8 cellular contexts compared by ENCODE assay signal in the genomic region with DNA sequence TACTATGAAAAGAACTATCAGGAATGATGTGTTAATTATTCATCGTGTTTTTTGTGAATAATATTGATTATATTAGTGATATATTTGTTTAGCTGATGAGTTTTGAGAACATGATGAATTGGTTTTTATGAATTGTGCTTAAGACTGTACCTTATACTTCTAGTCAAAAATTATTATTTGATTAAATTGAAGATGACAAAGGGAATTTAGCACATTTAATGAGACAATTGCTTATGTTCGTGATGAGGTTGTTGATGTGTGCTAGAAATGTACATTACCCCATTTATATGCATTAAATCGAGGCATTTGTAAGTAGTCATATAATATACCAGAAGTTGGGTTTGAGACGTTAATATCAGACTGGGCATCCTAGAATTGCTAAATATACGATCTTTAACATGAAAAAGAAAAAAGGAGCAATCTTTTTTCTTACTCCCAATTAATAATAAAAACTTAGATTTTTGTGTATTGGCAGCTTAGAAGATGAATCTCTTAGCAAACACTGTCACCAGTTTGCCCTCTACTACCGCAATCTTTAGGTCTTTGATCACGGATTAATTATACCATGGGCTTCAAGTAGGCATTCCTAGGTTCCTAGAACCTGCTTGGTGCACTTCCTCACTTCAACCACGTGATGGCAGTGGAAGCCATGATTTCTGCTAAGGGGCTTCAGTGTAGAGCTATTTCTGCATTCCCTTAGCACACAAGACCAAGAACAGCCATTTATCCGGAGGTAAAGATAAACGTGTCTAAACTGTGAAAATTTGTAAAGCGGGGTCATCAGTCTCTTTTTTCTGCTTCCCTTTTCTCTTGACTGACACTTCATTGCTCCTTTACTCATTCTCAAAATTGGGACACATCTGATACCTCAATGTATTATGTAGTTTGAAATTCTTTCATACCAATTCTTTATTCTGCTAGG. TPM values are rescaled to one million over a fixed set of nuclear protein-coding genes. Genes with fewer than 3 reads are reported as not detected.
DNase-seq lines count a peak whose midpoint lies in the region; ATAC-seq, FAIRE-seq and TF ChIP-seq lines count a peak whose summit lies in the region.

No MANE protein-coding gene starts in this region.

- H3K27me3 ChIP-seq in DOHH2 (ENCODE audit: control insufficient read depth, low read length) (no peaks in the 10 kb centered on the region), HepG2 (ENCODE audit: control insufficient read depth in 1 of 2, insufficient read depth in 2 of 2, low read length in 2 of 2) (no peaks in the 10 kb centered on the region; a peak in 1 of 5 replicates)

- FAIRE-seq in HepG2 (lab: Jason Lieb, UNC) = no peak

- no peak overlapping the region for H2AFZ ChIP-seq in HepG2 (ENCODE audit: low read length)

- no peaks in the 10 kb centered on the region for H3K9me2 ChIP-seq in DOHH2 (replicated peaks; ENCODE audit: control insufficient read depth, low read length)

- peak; percentile 99 for TF ChIP-seq CTCF in DOHH2 (IDR thresholded peaks at IDR 0.05; ENCODE audit: low read depth, low read length, poor library complexity, severe bottlenecking)
- TF ChIP-seq CTCF in HepG2 (CRISPR knock-in tag; IDR thresholded peaks at IDR 0.05) = peak; percentile 92

- peak; percentile 86 for TF ChIP-seq RAD21 in HepG2 (CRISPR knock-in tag; IDR thresholded peaks at IDR 0.05)

- H3K4me2 ChIP-seq in DOHH2 (ENCODE audit: low read length) = peak overlapping the region; percentile 79
- H3K4me2 ChIP-seq in HepG2 (ENCODE audit: low read depth, low read length) = peak overlapping the region; percentile 68

- H3F3A ChIP-seq in DOHH2 (ENCODE audit: control insufficient read depth, insufficient read depth) = no peaks in the 10 kb centered on the region

- DNase-seq in NCI-H345 (lab: John Stamatoyannopoulos, UW) (peak; percentile 75), dermis microvascular lymphatic vessel endothelial cell (ENCODE audit: low read depth in 2 of 2) (peak; percentile 72 to 87), HepG2 (ENCODE audit: low spot score) (peak; percentile 84)
- DNase-seq in activated CD4-positive, alpha-beta T cell treated with anti-CD3 and anti-CD28 coated beads for 1 hour = peak; percentile 43
- DNase-seq in stimulated activated CD4-positive, alpha-beta T cell treated with anti-CD3 and anti-CD28 coated beads, Interleukin-2, amount 100 ng/mL, for 48 hours = peak; percentile 31 to 37

- peak overlapping the region; percentile 80 for H3K9ac ChIP-seq in HepG2 (ENCODE audit: insufficient read depth, low read depth, low read length)

- H4K20me1 ChIP-seq in DOHH2 (ENCODE audit: control insufficient read depth, insufficient read depth, low read depth, low read length) = 0 out of 2 replicates have a peak, but pooled peaks cover 11% of the 10 kb centered on the region
- no peaks in the 10 kb centered on the region for H4K20me1 ChIP-seq in HepG2 (ENCODE audit: insufficient read depth, low read length)

- in situ Hi-C loops in HepG2 (cut with HindIII; ENCODE audit: extremely low pct_ligation_motif_present, low pct_unique_long_range_greater_than_20kb) = loop anchor here (10.0 kb wide), 1 partner anchor 653 kb away; no protein-coding TSS in a partner anchor

- BruUV-seq in HepG2 (replicated peaks; lab: Mats Ljungman, UMichigan) = TSS peak; percentile 46

- ATAC-seq in HG03280 (IDR thresholded peaks at IDR 0.05; ENCODE audit: unreplicated experiment) (peak; percentile 32), HepG2 (peak; percentile 33), HG03442 (IDR thresholded peaks at IDR 0.05; ENCODE audit: unreplicated experiment) (no peak)

- peaks cover 23% of the 10 kb centered on the region for H3K4me1 ChIP-seq in DOHH2 (ENCODE audit: control insufficient read depth, low read length)
- H3K4me1 ChIP-seq in HepG2 (ENCODE audit: insufficient read depth, low read length) = peaks cover 43% of the 10 kb centered on the region

- H3K9me3 ChIP-seq in DOHH2 (ENCODE audit: control insufficient read depth, insufficient read depth, low read length) (no peaks in the 10 kb centered on the region), HepG2 (ENCODE audit: low read length) (no peaks in the 10 kb centered on the region)

- POLR2A ChIA-PET in HepG2 (lab: Yijun Ruan, JAX) = interaction anchor here (4.3 kb wide), 1 partner anchor 133 kb away, joined by 28 read pairs; a partner anchor contains a TSS

- TF ChIP-seq POLR2A in HepG2 (IDR thresholded peaks at IDR 0.05; ENCODE audit: insufficient read depth in 1 of 2, low read depth in 2 of 2, low read length in 2 of 2) = no peak

- intact Hi-C loops in HepG2 (cut with micrococcal nuclease; ENCODE audit: unreplicated experiment) = loop anchor here (1.0 to 10.0 kb wide), 4 partner anchors 80 to 760 kb away; a partner anchor contains a TSS

- TF ChIP-seq EP300 in HepG2 (IDR thresholded peaks at IDR 0.05; ENCODE audit: low read depth in 2 of 2, low read length in 2 of 2) (no peak), HepG2 (CRISPR knock-in tag; IDR thresholded peaks at IDR 0.05; ENCODE audit: borderline replicate concordance) (no peak)

- WGBS in HepG2 (ENCODE audit: low lambda C conversion rate) = 4% methylated on average over 11 of the region's 11 CpGs

- H3K36me3 ChIP-seq in DOHH2 (ENCODE audit: control insufficient read depth, low read length) (0 out of 2 replicates have a peak, but pooled peaks cover 3% of the 10 kb centered on the region), HepG2 (replicated peaks in 1 of 2; ENCODE audit: control insufficient read depth in 1 of 2, insufficient read depth in 2 of 2, low read length in 2 of 2) (no peaks in the 10 kb centered on the region)

- CTCF ChIA-PET in HepG2 (lab: Yijun Ruan, JAX; ENCODE audit: low intra/inter-chr PET ratio, low total read pairs) = interaction anchor here (0.8 to 1.6 kb wide), 3 partner anchors 12 to 686 kb away, joined by 4 to 7 read pairs (median 4); no protein-coding TSS in a partner anchor

- no peak overlapping the region for H3K27ac ChIP-seq in DOHH2 (ENCODE audit: low read depth, low read length)
- no peak overlapping the region for H3K27ac ChIP-seq in HepG2 (ENCODE audit: extremely low read length, insufficient read depth, low read length)

- H3K79me2 ChIP-seq in DOHH2 (ENCODE audit: control insufficient read depth, low read length) = peaks cover 65% of the 10 kb centered on the region
- peaks cover 54% of the 10 kb centered on the region for H3K79me2 ChIP-seq in HepG2 (ENCODE audit: insufficient read depth, low read length)

- peak overlapping the region; percentile 83 for H3K4me3 ChIP-seq in DOHH2 (ENCODE audit: low read length)
- peak overlapping the region; percentile 86 to 94 (median 91); a peak in 5 of 6 replicates for H3K4me3 ChIP-seq in HepG2 (replicated peaks in 1 of 3; ENCODE audit: insufficient read depth in 1 of 3, low read depth in 2 of 3, low read length in 3 of 3)

TF ChIP-seq in HepG2, 621 proteins besides CTCF, POLR2A, EP300 and RAD21 (continues in another document):
- no peak for TF ChIP-seq KLF13 (CRISPR knock-in tag; IDR thresholded peaks at IDR 0.05)

RNA-seq across cellular contexts. Expression of a gene that starts 1.6 kb away (rescaled TPM):
- 24.8 and 25.0 TPM in 2 replicates for total RNA-seq in dermis microvascular lymphatic vessel endothelial cell
- 21.6 and 33.4 TPM in 2 replicates for total RNA-seq in HepG2 (2016; rRNA removed; fragmentation: Illumina TruSeq; extraction: Trizol)
- 16.9 and 25.1 TPM in 2 replicates for total RNA-seq in HepG2 (2016; cell fraction: cytosol; rRNA removed; fragmentation: Illumina TruSeq; extraction: Trizol; ENCODE audit: low read depth)
- total RNA-seq in HepG2 (2016; cell fraction: insoluble cytoplasmic fraction; rRNA removed; fragmentation: Illumina TruSeq; extraction: Trizol) = 19.5 and 30.3 TPM in 2 replicates
- 13.0 and 15.5 TPM in 2 replicates for total RNA-seq in HepG2 (2016; cell fraction: membrane; rRNA removed; fragmentation: Illumina TruSeq; extraction: Trizol)
- total RNA-seq in HepG2 (2016; cell fraction: nucleus; rRNA removed; fragmentation: Illumina TruSeq; extraction: Trizol) = 14.0 and 16.8 TPM in 2 replicates
- polyA plus RNA-seq in HepG2 (2011; rRNA removed) = 11.4 and 11.9 TPM in 2 replicates
- 7.1 and 10.1 TPM in 2 replicates for polyA plus RNA-seq in HepG2 (2011; cell fraction: cytosol; rRNA removed)
- polyA plus RNA-seq in HepG2 (2011; cell fraction: nucleus; rRNA removed) = 8.3 and 10.0 TPM in 2 replicates
- 11.3 and 12.7 TPM in 2 replicates for polyA plus RNA-seq in HepG2 (2012)
- 1.8 and 2.1 TPM in 2 replicates for polyA plus RNA-seq in HepG2 (2016; cell fraction: cytosol; fragmentation: Illumina TruSeq; extraction: Trizol; ENCODE audit: low read depth)
- polyA plus RNA-seq in HepG2 (2016; cell fraction: insoluble cytoplasmic fraction; fragmentation: Illumina TruSeq; extraction: Trizol; ENCODE audit: low read depth) = 18.3 and 18.7 TPM in 2 replicates
- 2.8 and 3.6 TPM in 2 replicates for polyA plus RNA-seq in HepG2 (2016; cell fraction: membrane; fragmentation: Illumina TruSeq; extraction: Trizol; ENCODE audit: low read depth)
- 17.6 and 19.4 TPM in 2 replicates for polyA plus RNA-seq in HepG2 (2016; cell fraction: nucleus; fragmentation: Illumina TruSeq; extraction: Trizol; ENCODE audit: insufficient read depth, low read depth)
- 16.6 and 24.5 TPM in 2 replicates for polyA minus RNA-seq in HepG2 (2011; rRNA and poly(A)+ RNA removed; ENCODE audit: low replicate concordance)
- polyA minus RNA-seq in HepG2 (2011; cell fraction: cytosol; rRNA and poly(A)+ RNA removed) = 18.1 and 20.4 TPM in 2 replicates
- polyA minus RNA-seq in HepG2 (2011; cell fraction: nucleus; rRNA and poly(A)+ RNA removed) = 11.3 TPM in 2 replicates

RNA-seq across cellular contexts. Expression of a gene that starts 20.8 kb away (rescaled TPM):
- total RNA-seq in dermis microvascular lymphatic vessel endothelial cell (12.9 and 13.6 TPM in 2 replicates), HepG2 (2016; rRNA removed; fragmentation: Illumina TruSeq; extraction: Trizol) (33.6 and 38.7 TPM in 2 replicates)
- total RNA-seq in HepG2 (2016; cell fraction: cytosol; rRNA removed; fragmentation: Illumina TruSeq; extraction: Trizol; ENCODE audit: low read depth) = 10.4 and 11.8 TPM in 2 replicates
- 29.9 and 43.3 TPM in 2 replicates for total RNA-seq in HepG2 (2016; cell fraction: insoluble cytoplasmic fraction; rRNA removed; fragmentation: Illumina TruSeq; extraction: Trizol)
- 15.9 and 16.7 TPM in 2 replicates for total RNA-seq in HepG2 (2016; cell fraction: membrane; rRNA removed; fragmentation: Illumina TruSeq; extraction: Trizol)
- 16.3 and 20.0 TPM in 2 replicates for total RNA-seq in HepG2 (2016; cell fraction: nucleus; rRNA removed; fragmentation: Illumina TruSeq; extraction: Trizol)
- polyA plus RNA-seq in HepG2 (2011; rRNA removed) = 25.9 and 28.5 TPM in 2 replicates
- polyA plus RNA-seq in HepG2 (2011; cell fraction: cytosol; rRNA removed) = 26.0 and 26.9 TPM in 2 replicates
- 23.5 and 24.5 TPM in 2 replicates for polyA plus RNA-seq in HepG2 (2011; cell fraction: nucleus; rRNA removed)
- 15.1 and 16.1 TPM in 2 replicates for polyA plus RNA-seq in HepG2 (2012)
- 4.0 and 4.2 TPM in 2 replicates for polyA plus RNA-seq in HepG2 (2016; cell fraction: cytosol; fragmentation: Illumina TruSeq; extraction: Trizol; ENCODE audit: low read depth)
- 35.0 and 37.0 TPM in 2 replicates for polyA plus RNA-seq in HepG2 (2016; cell fraction: insoluble cytoplasmic fraction; fragmentation: Illumina TruSeq; extraction: Trizol; ENCODE audit: low read depth)
- 7.7 and 9.6 TPM in 2 replicates for polyA plus RNA-seq in HepG2 (2016; cell fraction: membrane; fragmentation: Illumina TruSeq; extraction: Trizol; ENCODE audit: low read depth)
- 26.9 and 31.5 TPM in 2 replicates for polyA plus RNA-seq in HepG2 (2016; cell fraction: nucleus; fragmentation: Illumina TruSeq; extraction: Trizol; ENCODE audit: insufficient read depth, low read depth)
- polyA minus RNA-seq in HepG2 (2011; rRNA and poly(A)+ RNA removed; ENCODE audit: low replicate concordance) = 34.2 and 46.8 TPM in 2 replicates
- 12.8 and 16.2 TPM in 2 replicates for polyA minus RNA-seq in HepG2 (2011; cell fraction: cytosol; rRNA and poly(A)+ RNA removed)
- 18.2 TPM in 2 replicates for polyA minus RNA-seq in HepG2 (2011; cell fraction: nucleus; rRNA and poly(A)+ RNA removed)

Comparison
In these comparisons a context has a peak if more than half of its experiments do, and no peak if none do; other contexts are left out.
1. DNase-seq: peak in every context shown above with its lines; median percentile 84 in HepG2; 80 in dermis microvascular lymphatic vessel endothelial cell; 75 in NCI-H345; 43 in activated CD4-positive, alpha-beta T cell treated with anti-CD3 and anti-CD28 coated beads for 1 hour; 34 in stimulated activated CD4-positive, alpha-beta T cell treated with anti-CD3 and anti-CD28 coated beads, Interleukin-2, amount 100 ng/mL, for 48 hours.